Comparison of ENCODE assay signal across 1 cellular context in genomic region chr6:73364549-73364948, GRCh38.
TF ChIP-seq lines count a peak whose summit lies in the region.

No MANE protein-coding gene starts in this region.

TF ChIP-seq in H1, 55 proteins besides CTCF, POLR2A, EP300 and RAD21:
- TF ChIP-seq CTBP2 (IDR thresholded peaks at IDR 0.05; ENCODE audit: borderline replicate concordance, insufficient read depth, insufficient read length, low read length), result no peak
- TF ChIP-seq KDM5A (IDR thresholded peaks at IDR 0.05; ENCODE audit: low read length), result no peak
- no peak for TF ChIP-seq CBX8 (IDR thresholded peaks at IDR 0.05; ENCODE audit: borderline replicate concordance, low read depth, low read length)
- no peak for TF ChIP-seq CHD7 (IDR thresholded peaks at IDR 0.05; ENCODE audit: insufficient replicate concordance, low read length)
- TF ChIP-seq SAP30 (IDR thresholded peaks at IDR 0.05; ENCODE audit: insufficient read depth, insufficient replicate concordance, low read length), result no peak
- TF ChIP-seq USF2 (IDR thresholded peaks at IDR 0.05; ENCODE audit: low read length), result no peak
- no peak for TF ChIP-seq ATF3 (IDR thresholded peaks at IDR 0.05; ENCODE audit: insufficient read depth, low read depth, low read length)
- no peak for TF ChIP-seq EZH2 (IDR thresholded peaks at IDR 0.05; ENCODE audit: low read depth, low read length, severe bottlenecking)
- TF ChIP-seq RXRA (IDR thresholded peaks at IDR 0.05; ENCODE audit: insufficient read depth, low read depth, low read length), result no peak
- no peak for TF ChIP-seq PHF8 (conservative IDR thresholded peaks at IDR 0.05; ENCODE audit: low read depth, low read length)
- TF ChIP-seq TCF12 (IDR thresholded peaks at IDR 0.05; ENCODE audit: low read depth, low read length), result no peak
- no peak for TF ChIP-seq TAF1 (IDR thresholded peaks at IDR 0.05; ENCODE audit: low read depth, low read length)
- TF ChIP-seq TBP (IDR thresholded peaks at IDR 0.05; ENCODE audit: low read depth, low read length), result no peak
- no peak for TF ChIP-seq SP4 (IDR thresholded peaks at IDR 0.05; ENCODE audit: low read length)
- TF ChIP-seq SIRT6 (IDR thresholded peaks at IDR 0.05; ENCODE audit: low read length), result no peak
